ENCODE assay signal across 8 cellular contexts in genomic region chr5:34192923-34193262, GRCh38.
A peak's percentile ranks its signal among the peaks of the same experiment; 100 is the strongest.
DNase-seq lines count a peak whose midpoint lies in the region; ATAC-seq and TF ChIP-seq lines count a peak whose summit lies in the region.
"Not testable (repeated sequence)": the region's sequence is repeated elsewhere in the genome, so short reads cannot be mapped to it uniquely, and the experiment has no call there.

No MANE protein-coding gene starts in this region.

- not testable (repeated sequence) for TF ChIP-seq CTCF in CD14-positive monocyte (IDR thresholded peaks at IDR 0.05); WERI-Rb-1 (IDR thresholded peaks at IDR 0.05; ENCODE audit: low read depth, low read length); cardiac muscle cell (IDR thresholded peaks at IDR 0.05; ENCODE audit: low read depth, low read length); lower lobe of right lung (IDR thresholded peaks at IDR 0.05)

- not testable (repeated sequence) for H4K91ac ChIP-seq in neuronal stem cell (ENCODE audit: low read depth, low read length, poor library complexity)

- H3K79me1 ChIP-seq in neuronal stem cell (ENCODE audit: low read depth, low read length): not testable (repeated sequence)

- not testable (repeated sequence) for H3K4me2 ChIP-seq in neuronal stem cell (ENCODE audit: insufficient read depth, low read length, poor library complexity, severe bottlenecking)

- not testable (repeated sequence) for H3K9me3 ChIP-seq in WERI-Rb-1 (ENCODE audit: severe bottlenecking); cardiac muscle cell (ENCODE audit: low read depth); lower lobe of right lung; neuronal stem cell (replicated peaks in 1 of 2; ENCODE audit: control insufficient read depth in 2 of 2, insufficient read depth in 1 of 2, low read depth in 1 of 2, low read length in 2 of 2); aorta (ENCODE audit: control insufficient read depth, low read length)

- H3K4ac ChIP-seq in neuronal stem cell (ENCODE audit: low read length): not testable (repeated sequence)

- H2AFZ ChIP-seq in neuronal stem cell (ENCODE audit: low read length): not testable (repeated sequence)

- peaks cover 5 to 33% (median 12%) of the 10 kb centered on the region in 7 donors for H3K9me3 Mint-ChIP-seq in CD14-positive monocyte
- H3K9me3 Mint-ChIP-seq in stimulated activated memory B cell treated with anti-CD40 and anti-IgM and Interleukin-4, amounts not matched to agents 10 μg/mL and 1 μg/mL and 100 μg/mL, for 72 hours: not testable (repeated sequence)

- peak; percentile 46 for DNase-seq in CD14-positive monocyte (ENCODE audit: low spot score)
- peak; percentile 70 for DNase-seq in WERI-Rb-1
- DNase-seq in cardiac muscle cell (ENCODE audit: low read depth in 1 of 2, low spot score in 1 of 2); neuronal stem cell (ENCODE audit: low spot score): not testable (repeated sequence)
- DNase-seq in lower lobe of right lung: peak; percentile 56
- peak; percentile 50 to 79 for DNase-seq in aorta

- H2BK120ac ChIP-seq in neuronal stem cell (ENCODE audit: low read depth, low read length): not testable (repeated sequence)

- H3K36me3 ChIP-seq in WERI-Rb-1; cardiac muscle cell; aorta (ENCODE audit: control insufficient read depth in 1 of 2, insufficient read depth in 2 of 2, low read length in 1 of 2): not testable (repeated sequence)
- H3K36me3 ChIP-seq in lower lobe of right lung: peaks cover 17% of the 10 kb centered on the region
- H3K36me3 ChIP-seq in neuronal stem cell (replicated peaks in 1 of 2; ENCODE audit: control insufficient read depth in 2 of 2, insufficient read depth in 2 of 2, low read length in 2 of 2): peaks cover 2 to 29% of the 10 kb centered on the region in 2 donors

- H3K4me1 Mint-ChIP-seq in CD14-positive monocyte; stimulated activated memory B cell treated with anti-CD40 and anti-IgM and Interleukin-4, amounts not matched to agents 10 μg/mL and 1 μg/mL and 100 μg/mL, for 72 hours: not testable (repeated sequence)

- ATAC-seq in lower lobe of right lung; stimulated activated memory B cell treated with anti-CD40 and anti-IgM and Interleukin-4, amounts not matched to agents 10 μg/mL and 1 μg/mL and 100 μg/mL, for 72 hours; aorta (ENCODE audit: low FRiP score): not testable (repeated sequence)

- not testable (repeated sequence) for H2BK5ac ChIP-seq in neuronal stem cell (ENCODE audit: low read length)

- H2BK15ac ChIP-seq in neuronal stem cell (ENCODE audit: low read length): not testable (repeated sequence)

- H3K4me1 ChIP-seq in cardiac muscle cell (ENCODE audit: low read depth); lower lobe of right lung; aorta (ENCODE audit: control insufficient read depth in 1 of 2, insufficient read depth in 2 of 2, low read length in 2 of 2): not testable (repeated sequence)
- peaks cover 8 to 18% of the 10 kb centered on the region in 2 donors for H3K4me1 ChIP-seq in neuronal stem cell (ENCODE audit: control insufficient read depth in 2 of 2, insufficient read depth in 1 of 2, low read depth in 1 of 2, low read length in 2 of 2)

- not testable (repeated sequence) for H3K4me3 Mint-ChIP-seq in CD14-positive monocyte; stimulated activated memory B cell treated with anti-CD40 and anti-IgM and Interleukin-4, amounts not matched to agents 10 μg/mL and 1 μg/mL and 100 μg/mL, for 72 hours

- H4K8ac ChIP-seq in neuronal stem cell (ENCODE audit: low read depth, low read length): not testable (repeated sequence)

- H3K9ac ChIP-seq in neuronal stem cell (ENCODE audit: low read depth, low read length, poor library complexity): not testable (repeated sequence)

- peak overlapping the region; percentile 52 for H2AK5ac ChIP-seq in neuronal stem cell (ENCODE audit: low read depth, low read length)

- peak overlapping the region in 4 of 7 donors; percentile 0 to 29 (median 2) for H3K27ac Mint-ChIP-seq in CD14-positive monocyte
- H3K27ac Mint-ChIP-seq in stimulated activated memory B cell treated with anti-CD40 and anti-IgM and Interleukin-4, amounts not matched to agents 10 μg/mL and 1 μg/mL and 100 μg/mL, for 72 hours: peak overlapping the region; percentile 11

- not testable (repeated sequence) for H3K14ac ChIP-seq in neuronal stem cell (ENCODE audit: low read length)

- intact Hi-C loops in CD14-positive monocyte (cut with micrococcal nuclease); lower lobe of right lung (cut with DNase I); aorta (cut with DNase I): not testable (repeated sequence)

- H2BK12ac ChIP-seq in neuronal stem cell (ENCODE audit: low read length): not testable (repeated sequence)

- H3K18ac ChIP-seq in neuronal stem cell (ENCODE audit: low read length): peak overlapping the region; percentile 73

- not testable (repeated sequence) for H3K4me3 ChIP-seq in WERI-Rb-1 (ENCODE audit: low read depth, low read length); cardiac muscle cell; lower lobe of right lung; neuronal stem cell (ENCODE audit: low read length in 2 of 2); aorta (ENCODE audit: low read length in 2 of 2)

- peak overlapping the region; percentile 8 for H3K27ac ChIP-seq in WERI-Rb-1
- H3K27ac ChIP-seq in cingulate gyrus (ENCODE audit: low read depth, low read length): peak overlapping the region; percentile 34
- peak overlapping the region; percentile 40 for H3K27ac ChIP-seq in cardiac muscle cell
- not testable (repeated sequence) for H3K27ac ChIP-seq in lower lobe of right lung; neuronal stem cell (replicated peaks; ENCODE audit: low read length); aorta (ENCODE audit: low read depth in 1 of 2, low read length in 2 of 2)

- not testable (repeated sequence) for H3K27me3 ChIP-seq in WERI-Rb-1 (ENCODE audit: insufficient read depth, low read depth, severe bottlenecking); cardiac muscle cell; lower lobe of right lung (ENCODE audit: low read depth); neuronal stem cell (ENCODE audit: control insufficient read depth in 3 of 3, insufficient read depth in 3 of 3, low read depth in 1 of 3, low read length in 3 of 3); aorta (ENCODE audit: control insufficient read depth in 1 of 2, insufficient read depth in 2 of 2, low read length in 1 of 2)

- no CpG with 5 or more reads among the region's 13 CpGs for WGBS in neuronal stem cell (ENCODE audit: extremely low coverage in 2 of 2, insufficient read length in 2 of 2, insufficient replicate concordance in 1 of 2), 2 donors
- 91 to 92% methylated on average over 10 of the region's 13 CpGs for WGBS in aorta, 2 donors

- not testable (repeated sequence) for H3K23ac ChIP-seq in neuronal stem cell (ENCODE audit: low read depth, low read length, poor library complexity)

- H3K27me3 Mint-ChIP-seq in CD14-positive monocyte (ENCODE audit: low read depth in 3 of 3); stimulated activated memory B cell treated with anti-CD40 and anti-IgM and Interleukin-4, amounts not matched to agents 10 μg/mL and 1 μg/mL and 100 μg/mL, for 72 hours: not testable (repeated sequence)

- peaks cover 38 to 43% of the 10 kb centered on the region in 2 donors for H3K36me3 Mint-ChIP-seq in CD14-positive monocyte
- H3K36me3 Mint-ChIP-seq in stimulated activated memory B cell treated with anti-CD40 and anti-IgM and Interleukin-4, amounts not matched to agents 10 μg/mL and 1 μg/mL and 100 μg/mL, for 72 hours: peaks cover 48% of the 10 kb centered on the region
